Comparison of ENCODE assay signal across 8 cellular contexts in the genomic region with DNA sequence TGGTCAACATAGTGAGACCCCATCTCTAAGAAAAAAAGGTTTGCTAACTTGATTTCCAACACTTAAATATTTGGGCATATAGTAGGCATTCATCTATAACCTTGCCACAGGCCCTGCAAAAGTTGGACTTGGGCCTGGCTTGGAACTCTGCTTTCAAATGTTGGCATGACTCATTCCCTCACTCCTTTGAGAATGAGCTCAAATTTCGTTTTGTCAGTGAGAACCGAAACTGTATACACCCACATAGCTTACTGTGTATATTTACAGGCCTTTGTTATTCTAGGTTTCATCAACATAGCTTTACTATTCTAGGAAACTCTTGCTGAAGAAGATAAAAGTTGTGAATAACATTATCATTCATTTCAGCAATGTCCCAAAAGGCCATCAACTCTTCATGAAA.
A peak's percentile ranks its signal among the peaks of the same experiment; 100 is the strongest.
DNase-seq lines count a peak whose midpoint lies in the region; ATAC-seq and TF ChIP-seq lines count a peak whose summit lies in the region.

No MANE protein-coding gene starts in this region.

- H3K36me3 Mint-ChIP-seq in T-helper 2 cell treated with Interferon-gamma antibody and Interleukin-4, amounts not matched to agents 5 μg/mL and 100 μg/mL, for 36 hours (ENCODE audit: low read depth) = no peaks in the 10 kb centered on the region
- no peaks in the 10 kb centered on the region for H3K36me3 Mint-ChIP-seq in neural progenitor cell

- H2AFZ ChIP-seq in neural progenitor cell (replicated peaks) = no peak overlapping the region

- no peak overlapping the region for H3K4me3 ChIP-seq in gastrocnemius medialis
- H3K4me3 ChIP-seq in neural progenitor cell = no peak overlapping the region

- H3K36me3 ChIP-seq in gastrocnemius medialis (no peaks in the 10 kb centered on the region), neural progenitor cell (no peaks in the 10 kb centered on the region)

- ATAC-seq in GM18907 (IDR thresholded peaks at IDR 0.05; ENCODE audit: unreplicated experiment) (peak; percentile 100), HG03025 (IDR thresholded peaks at IDR 0.05; ENCODE audit: low FRiP score, unreplicated experiment) (peak; percentile 100), gastrocnemius medialis (peak; percentile 96 to 98)

- in situ Hi-C loops in ACHN (cut with HindIII; ENCODE audit: low pct_ligation_motif_present, low pct_unique_long_range_greater_than_20kb, low sequenced_read_pairs) (no loop called here), gastrocnemius medialis (cut with MboI; ENCODE audit: low sequenced_read_pairs in 4 of 4) (no loop called here)

- H3K79me2 ChIP-seq in neural progenitor cell (ENCODE audit: low read depth) = no peaks in the 10 kb centered on the region

- TF ChIP-seq POLR2A in gastrocnemius medialis (IDR thresholded peaks at IDR 0.05) = no peak

- no peaks in the 10 kb centered on the region for H4K20me1 ChIP-seq in neural progenitor cell (ENCODE audit: low read depth)

- H3K27me3 Mint-ChIP-seq in T-helper 2 cell treated with Interferon-gamma antibody and Interleukin-4, amounts not matched to agents 5 μg/mL and 100 μg/mL, for 36 hours (ENCODE audit: low read depth) = peaks cover 19% of the 10 kb centered on the region
- peaks cover 5% of the 10 kb centered on the region for H3K27me3 Mint-ChIP-seq in neural progenitor cell (ENCODE audit: insufficient read depth, low read depth)

- H3K9me3 Mint-ChIP-seq in T-helper 2 cell treated with Interferon-gamma antibody and Interleukin-4, amounts not matched to agents 5 μg/mL and 100 μg/mL, for 36 hours = no peaks in the 10 kb centered on the region
- H3K9me3 Mint-ChIP-seq in neural progenitor cell = no peaks in the 10 kb centered on the region

- H3K4me1 ChIP-seq in gastrocnemius medialis (peaks cover 0 to 5% of the 10 kb centered on the region in 2 donors), neural progenitor cell (no peaks in the 10 kb centered on the region)

- TF ChIP-seq CTCF in gastrocnemius medialis (IDR thresholded peaks at IDR 0.05 in 4 of 5, conservative IDR thresholded peaks at IDR 0.05 in 1 of 5) (no peak), neural progenitor cell (IDR thresholded peaks at IDR 0.05) (no peak)

- DNase-seq in ACHN = peak; percentile 2
- peak; percentile 42 for DNase-seq in T-helper 2 cell treated with Interferon-gamma antibody and Interleukin-4, amounts not matched to agents 5 μg/mL and 100 μg/mL, for 36 hours (ENCODE audit: low spot score)
- DNase-seq in gastrocnemius medialis = peak; percentile 24 to 38
- no peak for DNase-seq in iPS-NIHi7 (ENCODE audit: extremely low spot score)
- DNase-seq in neural progenitor cell (ENCODE audit: low spot score) = no peak
- DNase-seq in NCI-H2196 treated with DMSO at 0.1 percent for 48 hours (lab: John Stamatoyannopoulos, UW; ENCODE audit: unreplicated experiment) = no peak

- no peak overlapping the region for H3K4me2 ChIP-seq in neural progenitor cell

- intact Hi-C loops in gastrocnemius medialis (cut with DNase I; ENCODE audit: low total_unique reads) = loop anchor here (5.0 kb wide), 1 partner anchor 90 kb away; the partner anchor contains the start of gene ELOVL6

- no peak overlapping the region for H3K4me3 Mint-ChIP-seq in T-helper 2 cell treated with Interferon-gamma antibody and Interleukin-4, amounts not matched to agents 5 μg/mL and 100 μg/mL, for 36 hours
- no peak overlapping the region for H3K4me3 Mint-ChIP-seq in neural progenitor cell

- H3K9me3 ChIP-seq in gastrocnemius medialis (no peaks in the 10 kb centered on the region), neural progenitor cell (ENCODE audit: low read depth) (no peaks in the 10 kb centered on the region)

- H3K27ac Mint-ChIP-seq in T-helper 2 cell treated with Interferon-gamma antibody and Interleukin-4, amounts not matched to agents 5 μg/mL and 100 μg/mL, for 36 hours = no peak overlapping the region
- no peak overlapping the region for H3K27ac Mint-ChIP-seq in neural progenitor cell

- H3K9ac ChIP-seq in neural progenitor cell = no peak overlapping the region

- H3K27me3 ChIP-seq in gastrocnemius medialis (no peaks in the 10 kb centered on the region), neural progenitor cell (no peaks in the 10 kb centered on the region)

- peak overlapping the region in 2 of 4 donors; percentile 34 to 56 for H3K27ac ChIP-seq in gastrocnemius medialis
- H3K27ac ChIP-seq in neural progenitor cell = no peak overlapping the region

- H3K4me1 Mint-ChIP-seq in T-helper 2 cell treated with Interferon-gamma antibody and Interleukin-4, amounts not matched to agents 5 μg/mL and 100 μg/mL, for 36 hours (ENCODE audit: low read depth) = peaks cover 5% of the 10 kb centered on the region
- no peaks in the 10 kb centered on the region for H3K4me1 Mint-ChIP-seq in neural progenitor cell

- no peaks in the 10 kb centered on the region for H3F3A ChIP-seq in neural progenitor cell (ENCODE audit: low read depth)

Comparison
In these comparisons a context has a peak if more than half of its experiments do, and no peak if none do; other contexts are left out.
1. DNase-seq: peak in ACHN (single experiment), T-helper 2 cell treated with Interferon-gamma antibody and Interleukin-4, amounts not matched to agents 5 μg/mL and 100 μg/mL, for 36 hours (single experiment) and gastrocnemius medialis (2 of 2); none in iPS-NIHi7 (single experiment), neural progenitor cell (single experiment) and NCI-H2196 treated with DMSO at 0.1 percent for 48 hours (single experiment).
2. Peak in every context shown above with its lines, with median percentiles within 50 percentile points of each other: ATAC-seq.